10 cellular contexts compared by ENCODE assay signal in genomic region chr1:93617670-93618488, GRCh38.
DNase-seq lines count a peak whose midpoint lies in the region; ATAC-seq and TF ChIP-seq lines count a peak whose summit lies in the region.
"Had no signal": no experiment of that assay in that cellular context is flagged by ENCODE, and none has a peak within 500 bp of the region (broad histone marks: within the 10 kb centered on the region; RNA-seq: fewer than 3 reads in every experiment).

No MANE protein-coding gene starts in this region.

- no peak overlapping the region for H3K4me3 ChIP-seq in kidney epithelial cell (ENCODE audit: low read depth, low read length)
- H3K4me3 ChIP-seq in CD8-positive, alpha-beta T cell (ENCODE audit: low read depth, low read length) = no peak overlapping the region

- H3K27me3 ChIP-seq in kidney epithelial cell (ENCODE audit: control insufficient read depth, insufficient read depth, low read length) = no peaks in the 10 kb centered on the region
- no peaks in the 10 kb centered on the region for H3K27me3 ChIP-seq in CD8-positive, alpha-beta T cell (ENCODE audit: insufficient read depth, low read length)

- H3K36me3 Mint-ChIP-seq in stimulated activated memory B cell treated with anti-CD40 and anti-IgM and Interleukin-4, amounts not matched to agents 10 μg/mL and 1 μg/mL and 100 μg/mL, for 72 hours = peaks cover 37% of the 10 kb centered on the region
- H3K36me3 Mint-ChIP-seq in CD8-positive, alpha-beta T cell = no peaks in the 10 kb centered on the region

- ATAC-seq in stimulated activated memory B cell treated with anti-CD40 and anti-IgM and Interleukin-4, amounts not matched to agents 10 μg/mL and 1 μg/mL and 100 μg/mL, for 72 hours = no peak
- ATAC-seq in CD8-positive, alpha-beta T cell = no peak

- TF ChIP-seq CTCF in kidney epithelial cell (IDR thresholded peaks at IDR 0.05; ENCODE audit: insufficient read depth, low read length, poor library complexity, severe bottlenecking) = no peak
- no peak for TF ChIP-seq CTCF in CD8-positive, alpha-beta T cell (IDR thresholded peaks at IDR 0.05)

- no peak overlapping the region for H3K27ac ChIP-seq in CD8-positive, alpha-beta T cell (ENCODE audit: low read depth, low read length)

- no peak overlapping the region for H3K4me3 Mint-ChIP-seq in stimulated activated memory B cell treated with anti-CD40 and anti-IgM and Interleukin-4, amounts not matched to agents 10 μg/mL and 1 μg/mL and 100 μg/mL, for 72 hours
- H3K4me3 Mint-ChIP-seq in CD8-positive, alpha-beta T cell = no peak overlapping the region

- CTCF ChIA-PET in CD8-positive, alpha-beta T cell (lab: Charles Lee) = interaction anchor here (0.7 to 2.2 kb wide), 3 partner anchors 12 to 313 kb away, joined by 3 to 8 read pairs (median 7); no protein-coding TSS in a partner anchor

- in situ Hi-C loops in SK-MEL-5 (cut with HindIII; ENCODE audit: low pct_unique_long_range_greater_than_20kb, low sequenced_read_pairs) = no loop called here

- H3K4me1 ChIP-seq in CD8-positive, alpha-beta T cell (ENCODE audit: insufficient read depth, low read length) = peaks cover 3% of the 10 kb centered on the region

- no peaks in the 10 kb centered on the region for H3K9me3 ChIP-seq in CD8-positive, alpha-beta T cell (ENCODE audit: low read length)

- H3K27me3 Mint-ChIP-seq in stimulated activated memory B cell treated with anti-CD40 and anti-IgM and Interleukin-4, amounts not matched to agents 10 μg/mL and 1 μg/mL and 100 μg/mL, for 72 hours = no peaks in the 10 kb centered on the region
- no peaks in the 10 kb centered on the region for H3K27me3 Mint-ChIP-seq in CD8-positive, alpha-beta T cell (ENCODE audit: low read depth)

- no peaks in the 10 kb centered on the region for H3K36me3 ChIP-seq in kidney epithelial cell (ENCODE audit: control insufficient read depth, insufficient read depth, low read length)
- no peaks in the 10 kb centered on the region for H3K36me3 ChIP-seq in CD8-positive, alpha-beta T cell (ENCODE audit: insufficient read depth, low read length)

- no peaks in the 10 kb centered on the region for H3K9me3 Mint-ChIP-seq in stimulated activated memory B cell treated with anti-CD40 and anti-IgM and Interleukin-4, amounts not matched to agents 10 μg/mL and 1 μg/mL and 100 μg/mL, for 72 hours
- H3K9me3 Mint-ChIP-seq in CD8-positive, alpha-beta T cell = no peaks in the 10 kb centered on the region

- DNase-seq in HT-29 (ENCODE audit: low spot score) (peak; percentile 92), SK-MEL-5 (ENCODE audit: low read depth, low spot score) (peak; percentile 79), kidney epithelial cell (ENCODE audit: low read depth) (peak; percentile 44), SK-N-DZ (ENCODE audit: low spot score) (no peak), NCI-H1105 (lab: John Stamatoyannopoulos, UW) (no peak), islet precursor cell (no peak)
- no peak for DNase-seq in CD8-positive, alpha-beta T cell
- DNase-seq: KG1; stimulated activated CD4-positive, alpha-beta T cell treated with anti-CD3 and anti-CD28 coated beads, Interleukin-4, amount 100 ng/mL, for 1 hour had no signal

- intact Hi-C loops in CD8-positive, alpha-beta T cell (cut with DNase I, micrococcal nuclease) = no loop called here

- peaks cover 68% of the 10 kb centered on the region for H3K4me1 Mint-ChIP-seq in stimulated activated memory B cell treated with anti-CD40 and anti-IgM and Interleukin-4, amounts not matched to agents 10 μg/mL and 1 μg/mL and 100 μg/mL, for 72 hours
- H3K4me1 Mint-ChIP-seq in CD8-positive, alpha-beta T cell (ENCODE audit: low read depth) = peaks cover 13% of the 10 kb centered on the region

- H3K27ac Mint-ChIP-seq in stimulated activated memory B cell treated with anti-CD40 and anti-IgM and Interleukin-4, amounts not matched to agents 10 μg/mL and 1 μg/mL and 100 μg/mL, for 72 hours = peak overlapping the region; percentile 94
- H3K27ac Mint-ChIP-seq in CD8-positive, alpha-beta T cell = no peak overlapping the region

- POLR2A ChIA-PET in CD8-positive, alpha-beta T cell (lab: Charles Lee) = interaction anchor here (0.7 kb wide), 1 partner anchor 37 kb away, joined by 3 read pairs; no protein-coding TSS in a partner anchor

Comparison
In these comparisons a context has a peak if more than half of its experiments do, and no peak if none do; other contexts are left out.
1. DNase-seq: peak in HT-29 (single experiment), SK-MEL-5 (single experiment) and kidney epithelial cell (single experiment); none in CD8-positive, alpha-beta T cell (0 of 7), SK-N-DZ (single experiment), NCI-H1105 (single experiment) and islet precursor cell (single experiment).